1 cellular context compared by ENCODE assay signal in genomic region chr2:229714736-229715541, GRCh38.
A peak's percentile ranks its signal among the peaks of the same experiment; 100 is the strongest.
TF ChIP-seq lines count a peak whose summit lies in the region.

No MANE protein-coding gene starts in this region.

TF ChIP-seq in HepG2, 621 proteins besides CTCF, POLR2A, EP300 and RAD21 (continued from another document and continues in another):
- TF ChIP-seq SP140L (CRISPR knock-in tag; IDR thresholded peaks at IDR 0.05; ENCODE audit: borderline replicate concordance) (no peak), ZMYM3 (CRISPR knock-in tag; IDR thresholded peaks at IDR 0.05) (no peak), ZMYM4 (CRISPR knock-in tag; IDR thresholded peaks at IDR 0.05) (no peak), HOXA9 (CRISPR knock-in tag; IDR thresholded peaks at IDR 0.05; ENCODE audit: borderline replicate concordance) (0 out of 2 replicates have a peak, but pooled peaks have one; percentile 32), RORA (CRISPR knock-in tag; IDR thresholded peaks at IDR 0.05) (no peak), ZNF552 (CRISPR knock-in tag; IDR thresholded peaks at IDR 0.05; ENCODE audit: borderline replicate concordance) (no peak), HDAC2 (CRISPR knock-in tag; IDR thresholded peaks at IDR 0.05) (peak; percentile 72), HNRNPH1 (optimal IDR thresholded peaks at IDR 0.05; ENCODE audit: low read depth, low read length) (no peak), ZSCAN21 (CRISPR knock-in tag; IDR thresholded peaks at IDR 0.05; ENCODE audit: borderline replicate concordance) (no peak), CHD4 (IDR thresholded peaks at IDR 0.05; ENCODE audit: borderline replicate concordance, low read length) (no peak), REXO4 (CRISPR knock-in tag; IDR thresholded peaks at IDR 0.05; ENCODE audit: borderline replicate concordance) (no peak), TP53 (CRISPR knock-in tag; conservative IDR thresholded peaks at IDR 0.05) (no peak), ZNF451 (CRISPR knock-in tag; IDR thresholded peaks at IDR 0.05) (no peak), GLI4 (CRISPR knock-in tag; IDR thresholded peaks at IDR 0.05; ENCODE audit: borderline replicate concordance) (no peak), ZFP82 (CRISPR knock-in tag; IDR thresholded peaks at IDR 0.05; ENCODE audit: borderline replicate concordance) (peak; percentile 38; the same call in 1 of the 2 replicates), KIAA2018 (CRISPR knock-in tag; IDR thresholded peaks at IDR 0.05; ENCODE audit: borderline replicate concordance) (no peak), ZNF33A (CRISPR knock-in tag; IDR thresholded peaks at IDR 0.05; ENCODE audit: borderline replicate concordance) (no peak), ZSCAN20 (CRISPR knock-in tag; IDR thresholded peaks at IDR 0.05; ENCODE audit: borderline replicate concordance) (0 out of 2 replicates have a peak, but pooled peaks have one; percentile 31), PCBP2 (optimal IDR thresholded peaks at IDR 0.05; ENCODE audit: low read depth, low read length, poor library complexity, severe bottlenecking) (no peak), EZH2 (conservative IDR thresholded peaks at IDR 0.05; ENCODE audit: low read depth, low read length) (peak; percentile 38; the same call in 1 of the 2 replicates), TGIF2 (CRISPR knock-in tag; IDR thresholded peaks at IDR 0.05) (0 out of 2 replicates have a peak, but pooled peaks have one; percentile 47), ZBTB7B (CRISPR knock-in tag; IDR thresholded peaks at IDR 0.05) (no peak), DNMT3B (CRISPR knock-in tag; conservative IDR thresholded peaks at IDR 0.05) (no peak), ZNF3 (CRISPR knock-in tag; IDR thresholded peaks at IDR 0.05) (no peak), MED13 (CRISPR knock-in tag; IDR thresholded peaks at IDR 0.05) (no peak), PHF21A (CRISPR knock-in tag; IDR thresholded peaks at IDR 0.05) (no peak), CC2D1A (CRISPR knock-in tag; IDR thresholded peaks at IDR 0.05) (no peak), ZNF510 (CRISPR knock-in tag; IDR thresholded peaks at IDR 0.05; ENCODE audit: low read depth) (no peak), CREB1 (IDR thresholded peaks at IDR 0.05) (no peak), CREB1 (CRISPR knock-in tag; IDR thresholded peaks at IDR 0.05) (no peak), ZNF12 (CRISPR knock-in tag; IDR thresholded peaks at IDR 0.05) (peak; percentile 70; the same call in 1 of the 2 replicates), ZNF333 (CRISPR knock-in tag; IDR thresholded peaks at IDR 0.05; ENCODE audit: borderline replicate concordance) (no peak), ERF (CRISPR knock-in tag; IDR thresholded peaks at IDR 0.05) (peak; percentile 44; the same call in 1 of the 2 replicates), ADNP (CRISPR knock-in tag; IDR thresholded peaks at IDR 0.05) (no peak), ZNF530 (CRISPR knock-in tag; IDR thresholded peaks at IDR 0.05; ENCODE audit: low read depth) (no peak), GRHL1 (CRISPR knock-in tag; conservative IDR thresholded peaks at IDR 0.05) (no peak), ZFP1 (CRISPR knock-in tag; IDR thresholded peaks at IDR 0.05) (no peak), TFDP1 (CRISPR knock-in tag; IDR thresholded peaks at IDR 0.05; ENCODE audit: borderline replicate concordance) (peak; percentile 29; the same call in 1 of the 2 replicates), CBX5 (CRISPR knock-in tag; IDR thresholded peaks at IDR 0.05; ENCODE audit: borderline replicate concordance) (no peak; the same call in 1 of the 2 replicates), SMAD3 (CRISPR knock-in tag; IDR thresholded peaks at IDR 0.05) (peak; percentile 67; the same call in 1 of the 2 replicates), NPAS2 (CRISPR knock-in tag; IDR thresholded peaks at IDR 0.05; ENCODE audit: borderline replicate concordance) (no peak), TBP (CRISPR knock-in tag; IDR thresholded peaks at IDR 0.05) (no peak), ZSCAN30 (CRISPR knock-in tag; IDR thresholded peaks at IDR 0.05) (no peak), STAT6 (CRISPR knock-in tag; IDR thresholded peaks at IDR 0.05; ENCODE audit: borderline replicate concordance) (no peak), ZFP36L1 (CRISPR knock-in tag; IDR thresholded peaks at IDR 0.05) (no peak)
- TF ChIP-seq, protein P1, sequence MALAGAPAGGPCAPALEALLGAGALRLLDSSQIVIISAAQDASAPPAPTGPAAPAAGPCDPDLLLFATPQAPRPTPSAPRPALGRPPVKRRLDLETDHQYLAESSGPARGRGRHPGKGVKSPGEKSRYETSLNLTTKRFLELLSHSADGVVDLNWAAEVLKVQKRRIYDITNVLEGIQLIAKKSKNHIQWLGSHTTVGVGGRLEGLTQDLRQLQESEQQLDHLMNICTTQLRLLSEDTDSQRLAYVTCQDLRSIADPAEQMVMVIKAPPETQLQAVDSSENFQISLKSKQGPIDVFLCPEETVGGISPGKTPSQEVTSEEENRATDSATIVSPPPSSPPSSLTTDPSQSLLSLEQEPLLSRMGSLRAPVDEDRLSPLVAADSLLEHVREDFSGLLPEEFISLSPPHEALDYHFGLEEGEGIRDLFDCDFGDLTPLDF (CRISPR knock-in tag; IDR thresholded peaks at IDR 0.05) = no peak
- TF ChIP-seq, protein P2, sequence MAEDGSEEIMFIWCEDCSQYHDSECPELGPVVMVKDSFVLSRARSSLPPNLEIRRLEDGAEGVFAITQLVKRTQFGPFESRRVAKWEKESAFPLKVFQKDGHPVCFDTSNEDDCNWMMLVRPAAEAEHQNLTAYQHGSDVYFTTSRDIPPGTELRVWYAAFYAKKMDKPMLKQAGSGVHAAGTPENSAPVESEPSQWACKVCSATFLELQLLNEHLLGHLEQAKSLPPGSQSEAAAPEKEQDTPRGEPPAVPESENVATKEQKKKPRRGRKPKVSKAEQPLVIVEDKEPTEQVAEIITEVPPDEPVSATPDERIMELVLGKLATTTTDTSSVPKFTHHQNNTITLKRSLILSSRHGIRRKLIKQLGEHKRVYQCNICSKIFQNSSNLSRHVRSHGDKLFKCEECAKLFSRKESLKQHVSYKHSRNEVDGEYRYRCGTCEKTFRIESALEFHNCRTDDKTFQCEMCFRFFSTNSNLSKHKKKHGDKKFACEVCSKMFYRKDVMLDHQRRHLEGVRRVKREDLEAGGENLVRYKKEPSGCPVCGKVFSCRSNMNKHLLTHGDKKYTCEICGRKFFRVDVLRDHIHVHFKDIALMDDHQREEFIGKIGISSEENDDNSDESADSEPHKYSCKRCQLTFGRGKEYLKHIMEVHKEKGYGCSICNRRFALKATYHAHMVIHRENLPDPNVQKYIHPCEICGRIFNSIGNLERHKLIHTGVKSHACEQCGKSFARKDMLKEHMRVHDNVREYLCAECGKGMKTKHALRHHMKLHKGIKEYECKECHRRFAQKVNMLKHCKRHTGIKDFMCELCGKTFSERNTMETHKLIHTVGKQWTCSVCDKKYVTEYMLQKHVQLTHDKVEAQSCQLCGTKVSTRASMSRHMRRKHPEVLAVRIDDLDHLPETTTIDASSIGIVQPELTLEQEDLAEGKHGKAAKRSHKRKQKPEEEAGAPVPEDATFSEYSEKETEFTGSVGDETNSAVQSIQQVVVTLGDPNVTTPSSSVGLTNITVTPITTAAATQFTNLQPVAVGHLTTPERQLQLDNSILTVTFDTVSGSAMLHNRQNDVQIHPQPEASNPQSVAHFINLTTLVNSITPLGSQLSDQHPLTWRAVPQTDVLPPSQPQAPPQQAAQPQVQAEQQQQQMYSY (CRISPR knock-in tag; IDR thresholded peaks at IDR 0.05) = no peak
- TF ChIP-seq, protein P3, sequence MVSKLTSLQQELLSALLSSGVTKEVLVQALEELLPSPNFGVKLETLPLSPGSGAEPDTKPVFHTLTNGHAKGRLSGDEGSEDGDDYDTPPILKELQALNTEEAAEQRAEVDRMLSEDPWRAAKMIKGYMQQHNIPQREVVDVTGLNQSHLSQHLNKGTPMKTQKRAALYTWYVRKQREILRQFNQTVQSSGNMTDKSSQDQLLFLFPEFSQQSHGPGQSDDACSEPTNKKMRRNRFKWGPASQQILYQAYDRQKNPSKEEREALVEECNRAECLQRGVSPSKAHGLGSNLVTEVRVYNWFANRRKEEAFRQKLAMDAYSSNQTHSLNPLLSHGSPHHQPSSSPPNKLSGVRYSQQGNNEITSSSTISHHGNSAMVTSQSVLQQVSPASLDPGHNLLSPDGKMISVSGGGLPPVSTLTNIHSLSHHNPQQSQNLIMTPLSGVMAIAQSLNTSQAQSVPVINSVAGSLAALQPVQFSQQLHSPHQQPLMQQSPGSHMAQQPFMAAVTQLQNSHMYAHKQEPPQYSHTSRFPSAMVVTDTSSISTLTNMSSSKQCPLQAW (CRISPR knock-in tag; IDR thresholded peaks at IDR 0.05) = no peak
